In the genomic region with DNA sequence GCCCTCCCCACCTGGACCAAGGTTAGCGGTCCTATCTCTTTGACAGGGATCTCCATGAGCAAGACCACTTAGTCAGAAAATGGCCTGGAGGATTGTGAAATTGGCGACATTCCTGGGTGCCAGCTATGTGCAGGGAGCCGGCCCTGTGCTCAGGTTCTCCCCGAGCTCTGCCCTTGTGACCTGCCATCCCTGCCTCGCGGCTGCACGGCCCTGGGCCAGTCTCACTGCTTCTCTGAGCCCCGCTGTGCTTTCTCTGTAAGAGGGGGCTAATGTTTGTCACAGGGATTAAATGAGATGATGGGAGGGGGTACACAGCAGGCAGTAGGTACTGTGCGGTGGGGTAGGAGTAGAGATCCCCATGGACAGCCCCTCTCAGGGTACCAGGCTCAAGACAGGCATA, we compare ENCODE assay signal across 34 cellular contexts. TPM values are rescaled to one million over a fixed set of nuclear protein-coding genes. Genes with fewer than 3 reads are reported as not detected.
"Had no signal": no experiment of that assay in that cellular context is flagged by ENCODE, and none has a peak within 500 bp of the region (broad histone marks: within the 10 kb centered on the region; RNA-seq: fewer than 3 reads in every experiment).

No MANE protein-coding gene starts in this region.

- H3K4me1 ChIP-seq: ascending aorta had no signal

- H3K9me3 ChIP-seq: ascending aorta had no signal

- H3K4me3 Mint-ChIP-seq: activated B cell treated with CpG ODN at 0.5 μM for 24 hours; activated CD4-positive, alpha-beta memory T cell treated with anti-CD3 and anti-CD28 coated beads for 36 hours; activated CD8-positive, alpha-beta T cell treated with anti-CD3 and anti-CD28 coated beads for 36 hours; activated naive CD4-positive, alpha-beta T cell treated with anti-CD3 and anti-CD28 coated beads, Interleukin-2, amount 10 ng/mL, durations not matched to agents 7 days and 5 days; activated naive CD4-positive, alpha-beta T cell treated with anti-CD3 and anti-CD28 coated beads, Interleukin-2, amount 50 U/mL, for 24 hours; activated naive CD8-positive, alpha-beta T cell; activated T-cell treated with anti-CD3 and anti-CD28 coated beads, Interleukin-2, amount 50 U/mL, for 4 hours; activated T-cell treated with anti-CD3 and anti-CD28 coated beads, Interleukin-2, amount 50 U/mL, for 72 hours; brain; central memory CD8-positive, alpha-beta T cell; T-helper 1 cell treated with Interleukin-12 subunit alpha and Interleukin-12 subunit beta and Interleukin-4 antibody, amounts not matched to agents 30 μg/mL and 1 μg/mL, for 36 hours; T-helper 2 cell treated with Interferon-gamma antibody and Interleukin-4, amounts not matched to agents 5 μg/mL and 100 μg/mL, for 36 hours had no signal

- H3K27ac Mint-ChIP-seq: activated B cell treated with CpG ODN at 0.5 μM for 24 hours; activated CD8-positive, alpha-beta T cell treated with anti-CD3 and anti-CD28 coated beads for 36 hours; activated naive CD4-positive, alpha-beta T cell treated with anti-CD3 and anti-CD28 coated beads, Interleukin-2, amount 10 ng/mL, durations not matched to agents 7 days and 5 days; activated naive CD4-positive, alpha-beta T cell treated with anti-CD3 and anti-CD28 coated beads, Interleukin-2, amount 50 U/mL, for 24 hours; activated naive CD8-positive, alpha-beta T cell; activated T-cell treated with anti-CD3 and anti-CD28 coated beads, Interleukin-2, amount 50 U/mL, for 72 hours; activated T-helper 2 cell treated with anti-CD3 and anti-CD28 coated beads, Interferon-gamma antibody, Interleukin-2, Interleukin-4, amounts not matched to agents 10 μg/mL and 5 μg/mL and 100 μg/mL, durations not matched to agents 14 hours and 24 hours and 36 hours; T-helper 1 cell treated with Interleukin-12 subunit alpha and Interleukin-12 subunit beta and Interleukin-4 antibody, amounts not matched to agents 30 μg/mL and 1 μg/mL, for 36 hours; T-helper 2 cell treated with Interferon-gamma antibody and Interleukin-4, amounts not matched to agents 5 μg/mL and 100 μg/mL, for 36 hours had no signal

- FAIRE-seq: bronchial epithelial cell, TTC549 had no signal

- ATAC-seq: activated CD8-positive, alpha-beta T cell treated with anti-CD3 and anti-CD28 coated beads for 36 hours; activated T-cell treated with anti-CD3 and anti-CD28 coated beads, Interleukin-2, amount 50 U/mL, for 4 hours; activated T-cell treated with anti-CD3 and anti-CD28 coated beads, Interleukin-2, amount 50 U/mL, for 72 hours had no signal

- H3K9me3 Mint-ChIP-seq: activated B cell treated with CpG ODN at 0.5 μM for 24 hours; activated CD4-positive, alpha-beta memory T cell treated with anti-CD3 and anti-CD28 coated beads for 36 hours; activated CD8-positive, alpha-beta T cell treated with anti-CD3 and anti-CD28 coated beads for 36 hours; activated naive CD4-positive, alpha-beta T cell treated with anti-CD3 and anti-CD28 coated beads, Interleukin-2, amount 10 ng/mL, durations not matched to agents 7 days and 5 days; activated naive CD4-positive, alpha-beta T cell treated with anti-CD3 and anti-CD28 coated beads, Interleukin-2, amount 50 U/mL, for 24 hours; activated T-cell treated with anti-CD3 and anti-CD28 coated beads, Interleukin-2, amount 50 U/mL, for 4 hours; activated T-cell treated with anti-CD3 and anti-CD28 coated beads, Interleukin-2, amount 50 U/mL, for 72 hours; activated T-helper 2 cell treated with anti-CD3 and anti-CD28 coated beads, Interferon-gamma antibody, Interleukin-2, Interleukin-4, amounts not matched to agents 10 μg/mL and 5 μg/mL and 100 μg/mL, durations not matched to agents 14 hours and 24 hours and 36 hours; central memory CD8-positive, alpha-beta T cell; T-helper 1 cell treated with Interleukin-12 subunit alpha and Interleukin-12 subunit beta and Interleukin-4 antibody, amounts not matched to agents 30 μg/mL and 1 μg/mL, for 36 hours; T-helper 2 cell treated with Interferon-gamma antibody and Interleukin-4, amounts not matched to agents 5 μg/mL and 100 μg/mL, for 36 hours had no signal

- H3K27me3 Mint-ChIP-seq: activated CD4-positive, alpha-beta memory T cell treated with anti-CD3 and anti-CD28 coated beads for 36 hours; activated CD8-positive, alpha-beta T cell treated with anti-CD3 and anti-CD28 coated beads for 36 hours; activated naive CD4-positive, alpha-beta T cell treated with anti-CD3 and anti-CD28 coated beads, Interleukin-2, amount 50 U/mL, for 24 hours; activated naive CD8-positive, alpha-beta T cell; central memory CD8-positive, alpha-beta T cell had no signal

- H3K36me3 Mint-ChIP-seq: activated CD4-positive, alpha-beta memory T cell treated with anti-CD3 and anti-CD28 coated beads for 36 hours; activated naive CD4-positive, alpha-beta T cell treated with anti-CD3 and anti-CD28 coated beads, Interleukin-2, amount 10 ng/mL, durations not matched to agents 7 days and 5 days; activated naive CD4-positive, alpha-beta T cell treated with anti-CD3 and anti-CD28 coated beads, Interleukin-2, amount 50 U/mL, for 24 hours; activated naive CD8-positive, alpha-beta T cell; brain had no signal

- H3K4me1 Mint-ChIP-seq: activated B cell treated with CpG ODN at 0.5 μM for 24 hours; activated naive CD4-positive, alpha-beta T cell treated with anti-CD3 and anti-CD28 coated beads, Interleukin-2, amount 50 U/mL, for 24 hours had no signal

- H3K4me3 ChIP-seq: ascending aorta, cardiac muscle cell had no signal

- H3K36me3 ChIP-seq: ascending aorta, cardiac muscle cell had no signal

- DNase-seq: activated B cell treated with CpG ODN at 0.5 μM for 24 hours; activated CD4-positive, alpha-beta memory T cell treated with anti-CD3 and anti-CD28 coated beads for 36 hours; activated CD4-positive, alpha-beta T cell treated with anti-CD3 and anti-CD28 coated beads for 48 hours; activated CD4-positive, alpha-beta T cell treated with anti-CD3 and anti-CD28 coated beads, Interleukin-2, amount 50 U/mL, for 1 hour; activated CD4-positive, alpha-beta T cell treated with anti-CD3 and anti-CD28 coated beads, Interleukin-2, amount 50 U/mL, for 4 hours; activated CD4-positive, CD25-positive, alpha-beta regulatory T cell treated with anti-CD3 and anti-CD28 coated beads, Interleukin-2, amount 50 U/mL, for 72 hours; activated CD8-positive, alpha-beta memory T cell treated with anti-CD3 and anti-CD28 coated beads, Interleukin-2, amount 50 U/mL, for 4 hours; activated CD8-positive, alpha-beta T cell treated with anti-CD3 and anti-CD28 coated beads for 36 hours; activated effector memory CD4-positive, alpha-beta T cell treated with Interleukin-2 at 50 U/mL for 16 hours; activated gamma-delta T cell; activated naive CD4-positive, alpha-beta T cell treated with anti-CD3 and anti-CD28 coated beads, Interleukin-2, amount 10 ng/mL, durations not matched to agents 7 days and 5 days; activated naive CD4-positive, alpha-beta T cell treated with Interleukin-2 at 50 U/mL for 16 hours; activated T-cell treated with anti-CD3 and anti-CD28 coated beads for 4 hours; activated T-cell treated with anti-CD3 and anti-CD28 coated beads, Interleukin-2, amount 50 U/mL, for 1 hour; activated T-cell treated with anti-CD3 and anti-CD28 coated beads, Interleukin-2, amount 50 U/mL, for 4 hours; activated T-cell treated with anti-CD3 and anti-CD28 coated beads, Interleukin-2, amount 50 U/mL, for 72 hours; amygdala; anterior cingulate cortex; cerebellar nuclear complex; T-helper 1 cell; T-helper 2 cell; T-helper 9 cell had no signal

- H3K27ac ChIP-seq: ascending aorta, cardiac muscle cell, VCaP had no signal

- H3K27me3 ChIP-seq: ascending aorta, cardiac muscle cell had no signal

RNA-seq across cellular contexts. Expression of a gene that starts 49.2 kb away (rescaled TPM):
- total RNA-seq: bronchial epithelial cell had no signal
